In the genomic region with DNA sequence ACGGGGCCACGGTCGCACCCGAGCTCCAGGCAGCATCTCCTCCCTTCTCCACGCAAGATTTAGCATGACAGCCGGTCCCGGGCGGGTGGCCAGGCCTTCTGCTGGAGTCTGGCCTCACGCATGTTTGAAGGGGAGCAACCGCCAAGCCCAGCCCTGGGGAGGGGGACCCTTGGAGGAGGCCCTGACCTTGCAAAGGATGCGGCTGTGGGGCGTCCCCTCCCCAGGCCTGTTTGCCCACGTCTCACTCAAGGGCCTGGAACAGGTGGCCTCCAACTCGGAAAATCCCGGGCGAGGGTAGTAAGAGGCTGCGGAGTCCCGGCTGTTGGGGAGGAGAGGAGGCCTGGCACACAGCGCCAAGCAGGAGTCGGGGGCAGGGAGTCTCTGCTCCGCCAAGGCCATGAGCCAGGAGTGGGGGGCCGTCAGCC, we compare ENCODE assay signal across 16 cellular contexts.
"Had no signal": no experiment of that assay in that cellular context is flagged by ENCODE, and none has a peak within 500 bp of the region (broad histone marks: within the 10 kb centered on the region; RNA-seq: fewer than 3 reads in every experiment).

No MANE protein-coding gene starts in this region.

- H3K4me1 ChIP-seq: adrenal gland, colonic mucosa, esophagus squamous epithelium, transverse colon had no signal

- H3K36me3 ChIP-seq: adrenal gland, cardiac muscle cell, colonic mucosa, esophagus squamous epithelium, transverse colon had no signal

- H3K9me3 ChIP-seq: adrenal gland, colonic mucosa, esophagus squamous epithelium, transverse colon had no signal

- ATAC-seq: right cardiac atrium; stimulated activated naive CD8-positive, alpha-beta T cell treated with anti-CD3 and anti-CD28 coated beads, Interleukin-15, Interleukin-2, amounts not matched to agents 100 U/mL and 50 U/mL, for 24 hours had no signal

- H3K4me3 ChIP-seq: adrenal gland, cardiac muscle cell, colonic mucosa, esophagus squamous epithelium, lung, transverse colon had no signal

- DNase-seq: activated CD4-positive, alpha-beta T cell treated with anti-CD3 and anti-CD28 coated beads, Interleukin-2, amount 50 U/mL, for 1 hour; activated CD4-positive, CD25-positive, alpha-beta regulatory T cell; activated CD8-positive, alpha-beta memory T cell treated with anti-CD3 and anti-CD28 coated beads for 24 hours; activated naive CD4-positive, alpha-beta T cell treated with Interleukin-2 at 50 U/mL for 16 hours; colonic mucosa; esophagus squamous epithelium; hippocampal formation; naive B cell; small intestine; stimulated activated naive CD8-positive, alpha-beta T cell treated with anti-CD3 and anti-CD28 coated beads, Interleukin-15, Interleukin-2, amounts not matched to agents 100 U/mL and 50 U/mL, for 24 hours; SW 1271; transverse colon had no signal

- H3K27me3 ChIP-seq: adrenal gland, cardiac muscle cell, colonic mucosa, transverse colon had no signal

- H3K27ac ChIP-seq: adrenal gland, cardiac muscle cell, colonic mucosa, esophagus squamous epithelium, transverse colon had no signal
